ENCODE assay signal across 1 cellular context in genomic region chr4:58061967-58062366, GRCh38.
TF ChIP-seq lines count a peak whose summit lies in the region.

No MANE protein-coding gene starts in this region.

TF ChIP-seq in WTC11, 78 proteins besides CTCF, POLR2A, EP300 and RAD21 (continued from another document):
- TF ChIP-seq, protein P1, sequence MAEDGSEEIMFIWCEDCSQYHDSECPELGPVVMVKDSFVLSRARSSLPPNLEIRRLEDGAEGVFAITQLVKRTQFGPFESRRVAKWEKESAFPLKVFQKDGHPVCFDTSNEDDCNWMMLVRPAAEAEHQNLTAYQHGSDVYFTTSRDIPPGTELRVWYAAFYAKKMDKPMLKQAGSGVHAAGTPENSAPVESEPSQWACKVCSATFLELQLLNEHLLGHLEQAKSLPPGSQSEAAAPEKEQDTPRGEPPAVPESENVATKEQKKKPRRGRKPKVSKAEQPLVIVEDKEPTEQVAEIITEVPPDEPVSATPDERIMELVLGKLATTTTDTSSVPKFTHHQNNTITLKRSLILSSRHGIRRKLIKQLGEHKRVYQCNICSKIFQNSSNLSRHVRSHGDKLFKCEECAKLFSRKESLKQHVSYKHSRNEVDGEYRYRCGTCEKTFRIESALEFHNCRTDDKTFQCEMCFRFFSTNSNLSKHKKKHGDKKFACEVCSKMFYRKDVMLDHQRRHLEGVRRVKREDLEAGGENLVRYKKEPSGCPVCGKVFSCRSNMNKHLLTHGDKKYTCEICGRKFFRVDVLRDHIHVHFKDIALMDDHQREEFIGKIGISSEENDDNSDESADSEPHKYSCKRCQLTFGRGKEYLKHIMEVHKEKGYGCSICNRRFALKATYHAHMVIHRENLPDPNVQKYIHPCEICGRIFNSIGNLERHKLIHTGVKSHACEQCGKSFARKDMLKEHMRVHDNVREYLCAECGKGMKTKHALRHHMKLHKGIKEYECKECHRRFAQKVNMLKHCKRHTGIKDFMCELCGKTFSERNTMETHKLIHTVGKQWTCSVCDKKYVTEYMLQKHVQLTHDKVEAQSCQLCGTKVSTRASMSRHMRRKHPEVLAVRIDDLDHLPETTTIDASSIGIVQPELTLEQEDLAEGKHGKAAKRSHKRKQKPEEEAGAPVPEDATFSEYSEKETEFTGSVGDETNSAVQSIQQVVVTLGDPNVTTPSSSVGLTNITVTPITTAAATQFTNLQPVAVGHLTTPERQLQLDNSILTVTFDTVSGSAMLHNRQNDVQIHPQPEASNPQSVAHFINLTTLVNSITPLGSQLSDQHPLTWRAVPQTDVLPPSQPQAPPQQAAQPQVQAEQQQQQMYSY (CRISPR knock-in tag; IDR thresholded peaks at IDR 0.05), result no peak
- no peak for TF ChIP-seq NFYB (CRISPR knock-in tag; conservative IDR thresholded peaks at IDR 0.05; ENCODE audit: low read depth)
- no peak for TF ChIP-seq RELA (CRISPR knock-in tag; IDR thresholded peaks at IDR 0.05; ENCODE audit: borderline replicate concordance)
